ENCODE assay signal across 14 cellular contexts in genomic region chr3:54628888-54629368, GRCh38.
"Had no signal": no experiment of that assay in that cellular context is flagged by ENCODE, and none has a peak within 500 bp of the region (broad histone marks: within the 10 kb centered on the region; RNA-seq: fewer than 3 reads in every experiment).

No MANE protein-coding gene starts in this region.

- H3K27ac Mint-ChIP-seq: activated CD8-positive, alpha-beta T cell treated with anti-CD3 and anti-CD28 coated beads for 36 hours; activated naive CD4-positive, alpha-beta T cell treated with anti-CD3 and anti-CD28 coated beads for 36 hours; natural killer cell treated with Interleukin-12 subunit alpha and Interleukin-12 subunit beta and Interleukin-15 and Interleukin-18, amount 100 ng/mL, for 72 hours; T-helper 2 cell treated with Interferon-gamma antibody and Interleukin-4, amounts not matched to agents 5 μg/mL and 100 μg/mL, for 36 hours had no signal

- H3K27me3 ChIP-seq: colonic mucosa, gastrocnemius medialis, right lobe of liver had no signal

- H3K4me3 Mint-ChIP-seq: activated CD8-positive, alpha-beta T cell treated with anti-CD3 and anti-CD28 coated beads for 36 hours; activated naive CD4-positive, alpha-beta T cell treated with anti-CD3 and anti-CD28 coated beads for 36 hours; natural killer cell treated with Interleukin-12 subunit alpha and Interleukin-12 subunit beta and Interleukin-15 and Interleukin-18, amount 100 ng/mL, for 72 hours; T-helper 2 cell treated with Interferon-gamma antibody and Interleukin-4, amounts not matched to agents 5 μg/mL and 100 μg/mL, for 36 hours had no signal

- H3K27ac ChIP-seq: colonic mucosa, gastrocnemius medialis, prostate gland, right lobe of liver had no signal

- H3K4me1 ChIP-seq: colonic mucosa, gastrocnemius medialis, prostate gland, right lobe of liver had no signal

- H3K36me3 Mint-ChIP-seq: natural killer cell treated with Interleukin-12 subunit alpha and Interleukin-12 subunit beta and Interleukin-15 and Interleukin-18, amount 100 ng/mL, for 72 hours had no signal

- ATAC-seq: activated CD8-positive, alpha-beta T cell treated with anti-CD3 and anti-CD28 coated beads for 36 hours; gastrocnemius medialis; left colon; natural killer cell treated with Interleukin-12 subunit alpha and Interleukin-12 subunit beta and Interleukin-15 and Interleukin-18, amount 100 ng/mL, for 72 hours; right lobe of liver had no signal

- DNase-seq: activated CD8-positive, alpha-beta T cell treated with anti-CD3 and anti-CD28 coated beads for 36 hours; activated naive CD4-positive, alpha-beta T cell treated with anti-CD3 and anti-CD28 coated beads for 36 hours; caudate nucleus; colonic mucosa; gastrocnemius medialis; left colon; occipital lobe; right lobe of liver; stimulated activated CD4-positive, alpha-beta T cell treated with anti-CD3 and anti-CD28 coated beads, Interleukin-12 subunit alpha, Interleukin-12 subunit beta, amount 100 ng/mL, for 4 hours; stimulated activated naive CD4-positive, alpha-beta T cell; substantia nigra had no signal

- H3K4me3 ChIP-seq: colonic mucosa, gastrocnemius medialis, prostate gland, right lobe of liver had no signal

- H3K27me3 Mint-ChIP-seq: natural killer cell treated with Interleukin-12 subunit alpha and Interleukin-12 subunit beta and Interleukin-15 and Interleukin-18, amount 100 ng/mL, for 72 hours had no signal

- H3K9me3 ChIP-seq: colonic mucosa, gastrocnemius medialis, prostate gland, right lobe of liver had no signal

- H3K36me3 ChIP-seq: colonic mucosa, gastrocnemius medialis, prostate gland, right lobe of liver had no signal
